21 cellular contexts compared by ENCODE assay signal in genomic region chr6:157035576-157035975, GRCh38.
DNase-seq lines count a peak whose midpoint lies in the region; ATAC-seq and TF ChIP-seq lines count a peak whose summit lies in the region.
"Had no signal": no experiment of that assay in that cellular context is flagged by ENCODE, and none has a peak within 500 bp of the region (broad histone marks: within the 10 kb centered on the region; RNA-seq: fewer than 3 reads in every experiment).

No MANE protein-coding gene starts in this region.

- no peaks in the 10 kb centered on the region for H3K36me3 Mint-ChIP-seq in GM23338 (ENCODE audit: low read depth)
- H3K36me3 Mint-ChIP-seq: activated CD4-positive, alpha-beta memory T cell treated with anti-CD3 and anti-CD28 coated beads for 36 hours; naive B cell had no signal

- no peak overlapping the region for H3K4me3 Mint-ChIP-seq in GM23338
- H3K4me3 Mint-ChIP-seq: activated B cell treated with CpG ODN at 0.5 μM for 24 hours; activated CD4-positive, alpha-beta memory T cell treated with anti-CD3 and anti-CD28 coated beads for 36 hours; CD14-positive monocyte; effector memory CD8-positive, alpha-beta T cell; HFFc6; IgD-negative memory B cell; naive B cell had no signal

- no peaks in the 10 kb centered on the region for H3K9me2 ChIP-seq in GM23338 (ENCODE audit: insufficient read depth)

- peak overlapping the region; percentile 64; the same call in 1 of the 2 replicates for H3K4me2 ChIP-seq in GM23338

- H3K79me2 ChIP-seq in GM23338 (replicated peaks; ENCODE audit: insufficient read depth), result peaks cover 43% of the 10 kb centered on the region

- no peaks in the 10 kb centered on the region for H4K20me1 ChIP-seq in GM23338 (replicated peaks; ENCODE audit: insufficient read depth)

- no peak overlapping the region for H3K27ac Mint-ChIP-seq in GM23338
- H3K27ac Mint-ChIP-seq: activated B cell treated with CpG ODN at 0.5 μM for 24 hours; activated CD4-positive, alpha-beta memory T cell treated with anti-CD3 and anti-CD28 coated beads for 36 hours; CD14-positive monocyte; effector memory CD8-positive, alpha-beta T cell; HFFc6; IgD-negative memory B cell; naive B cell had no signal

- DNase-seq in GM23338 (ENCODE audit: low spot score) (no peak), superior temporal gyrus (ENCODE audit: extremely low spot score) (peak; percentile 77), NCI-H82 treated with DMSO at 0.1 percent for 48 hours (lab: John Stamatoyannopoulos, UW; ENCODE audit: unreplicated experiment) (no peak), middle frontal gyrus (ENCODE audit: extremely low spot score, low spot score) (no peak)
- DNase-seq in activated naive CD4-positive, alpha-beta T cell (lab: John Stamatoyannopoulos, UW), result no peak
- DNase-seq in stimulated activated naive CD8-positive, alpha-beta T cell treated with anti-CD3 and anti-CD28 coated beads, Interleukin-15, Interleukin-2, amounts not matched to agents 100 U/mL and 50 U/mL, for 24 hours, result no peak
- DNase-seq: activated B cell treated with CpG ODN at 0.5 μM for 24 hours; activated CD4-positive, alpha-beta memory T cell treated with anti-CD3 and anti-CD28 coated beads for 36 hours; activated effector memory CD4-positive, alpha-beta T cell treated with Interleukin-2 at 50 U/mL for 16 hours; DMS 273 treated with DMSO at 0.1 percent for 48 hours; effector memory CD8-positive, alpha-beta T cell; HFFc6; kidney glomerular epithelial cell; naive B cell; NCI-H2029 treated with DMSO at 0.1 percent for 48 hours; NCI-H2227 treated with DMSO at 0.1 percent for 48 hours had no signal

- H3K4me1 Mint-ChIP-seq in GM23338, result peaks cover 20% of the 10 kb centered on the region

- peaks cover 49% of the 10 kb centered on the region for H3K4me1 ChIP-seq in GM23338 (ENCODE audit: insufficient read depth)

- no peak for ATAC-seq in GM23338
- ATAC-seq in stimulated activated naive CD8-positive, alpha-beta T cell treated with anti-CD3 and anti-CD28 coated beads, Interleukin-15, Interleukin-2, amounts not matched to agents 100 U/mL and 50 U/mL, for 24 hours, result no peak
- ATAC-seq: effector memory CD8-positive, alpha-beta T cell had no signal

- peaks cover 2% of the 10 kb centered on the region for H3K27me3 Mint-ChIP-seq in GM23338 (ENCODE audit: insufficient read depth, low read depth, poor library complexity)
- H3K27me3 Mint-ChIP-seq: activated B cell treated with CpG ODN at 0.5 μM for 24 hours; activated CD4-positive, alpha-beta memory T cell treated with anti-CD3 and anti-CD28 coated beads for 36 hours; effector memory CD8-positive, alpha-beta T cell; IgD-negative memory B cell; naive B cell had no signal

- TF ChIP-seq CTCF in GM23338 (conservative IDR thresholded peaks at IDR 0.05; ENCODE audit: low read depth in 2 of 2), result no peak

- no peak overlapping the region for H3K4me3 ChIP-seq in GM23338

- H3K27ac ChIP-seq in GM23338 (ENCODE audit: low read depth), result no peak overlapping the region
- peak overlapping the region; percentile 57 for H3K27ac ChIP-seq in cingulate gyrus (ENCODE audit: low read depth, low read length)
- peak overlapping the region; percentile 39 for H3K27ac ChIP-seq in layer of hippocampus (ENCODE audit: low read depth, low read length)
- H3K27ac ChIP-seq: RWPE1 had no signal

- H3F3A ChIP-seq in GM23338 (replicated peaks; ENCODE audit: low read depth), result no peaks in the 10 kb centered on the region

- no peaks in the 10 kb centered on the region for H3K36me3 ChIP-seq in GM23338 (ENCODE audit: insufficient read depth)

- H2AFZ ChIP-seq in GM23338, result no peak overlapping the region

- H3K9me3 Mint-ChIP-seq in GM23338, result no peaks in the 10 kb centered on the region
- H3K9me3 Mint-ChIP-seq: activated B cell treated with CpG ODN at 0.5 μM for 24 hours; activated CD4-positive, alpha-beta memory T cell treated with anti-CD3 and anti-CD28 coated beads for 36 hours; CD14-positive monocyte; effector memory CD8-positive, alpha-beta T cell; HFFc6; IgD-negative memory B cell; naive B cell had no signal

- H3K27me3 ChIP-seq in GM23338 (ENCODE audit: insufficient read depth), result no peaks in the 10 kb centered on the region
- no peaks in the 10 kb centered on the region for H3K27me3 ChIP-seq in layer of hippocampus (ENCODE audit: control insufficient read depth, insufficient read depth, low read length)

TF ChIP-seq in GM23338, 12 proteins besides CTCF, POLR2A, EP300 and RAD21 (continues in another document):
- TF ChIP-seq ZNF462 (CRISPR knock-in tag; IDR thresholded peaks at IDR 0.05) (no peak), ZNF331 (CRISPR knock-in tag; IDR thresholded peaks at IDR 0.05; ENCODE audit: low read depth) (no peak), CREB1 (CRISPR knock-in tag; IDR thresholded peaks at IDR 0.05; ENCODE audit: low read depth) (no peak), ETS1 (IDR thresholded peaks at IDR 0.05) (no peak), POLR2AphosphoS5 (IDR thresholded peaks at IDR 0.05; ENCODE audit: low read depth) (no peak)
